ENCODE assay signal across 8 cellular contexts in the genomic region with DNA sequence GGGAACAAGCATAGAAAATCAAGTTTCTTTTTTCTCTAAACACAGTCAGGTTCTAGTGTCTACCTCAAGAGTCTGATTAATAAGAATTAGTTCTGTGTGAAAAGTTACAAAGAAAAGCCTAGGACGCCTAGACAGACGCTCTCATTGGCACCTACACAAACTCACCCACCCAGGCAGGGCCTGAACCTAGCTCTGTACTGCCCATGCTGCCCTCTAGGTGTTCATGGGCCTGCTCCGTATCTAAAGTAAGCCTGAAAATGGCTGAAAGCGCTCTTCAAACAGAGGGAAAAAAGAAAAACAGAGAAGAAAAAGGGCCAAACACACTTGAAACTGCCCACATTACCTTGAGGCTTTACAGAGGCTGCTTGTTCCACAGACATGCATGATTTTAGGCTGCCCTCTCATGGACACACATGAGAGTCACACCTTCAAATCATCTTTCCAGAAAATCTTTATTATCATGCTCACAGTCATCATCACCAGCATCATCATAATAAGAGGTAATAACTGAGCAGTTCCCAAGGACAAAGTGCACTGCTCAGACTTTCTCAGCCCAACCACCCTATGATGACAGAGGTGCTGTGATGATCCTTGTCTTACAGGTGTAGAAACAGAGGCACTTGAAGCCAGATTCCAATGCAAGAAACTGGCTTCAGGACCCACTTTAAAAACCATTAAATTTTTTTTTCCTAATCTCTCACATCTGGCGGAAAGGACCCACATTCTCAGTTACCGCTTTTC. TPM values are rescaled to one million over a fixed set of nuclear protein-coding genes. Genes with fewer than 3 reads are reported as not detected.
A peak's percentile ranks its signal among the peaks of the same experiment; 100 is the strongest.
DNase-seq lines count a peak whose midpoint lies in the region; TF ChIP-seq lines count a peak whose summit lies in the region.

No MANE protein-coding gene starts in this region.

- DNase-seq in cardiac muscle cell (ENCODE audit: low read depth in 1 of 2, low spot score in 1 of 2) = peak; percentile 19 to 53
- no peak for DNase-seq in right atrium auricular region (ENCODE audit: low spot score)
- peak; percentile 69 for DNase-seq in GM23248
- DNase-seq in NCI-H1105 (lab: John Stamatoyannopoulos, UW) = peak; percentile 9
- peak; percentile 2 to 4 for DNase-seq in activated CD4-positive, alpha-beta T cell treated with anti-CD3 and anti-CD28 coated beads, Interleukin-2, amount 50 U/mL, for 48 hours
- DNase-seq in left ventricle myocardium inferior = no peak
- peak; percentile 1 to 3 for DNase-seq in stimulated activated CD4-positive, alpha-beta T cell treated with anti-CD3 and anti-CD28 coated beads, Interleukin-2, amount 100 ng/mL, for 48 hours
- DNase-seq in activated gamma-delta T cell treated with Interleukin-2 at 50 U/mL for 16 hours = no peak

- 0 out of 2 replicates have a peak, but pooled peaks cover 8% of the 10 kb centered on the region for H3F3A ChIP-seq in GM23248 (ENCODE audit: insufficient read depth)

- no peaks in the 10 kb centered on the region for H3K9me3 ChIP-seq in cardiac muscle cell (ENCODE audit: low read depth)
- no peaks in the 10 kb centered on the region for H3K9me3 ChIP-seq in right atrium auricular region
- no peaks in the 10 kb centered on the region for H3K9me3 ChIP-seq in GM23248 (ENCODE audit: low read depth)
- H3K9me3 ChIP-seq in left ventricle myocardium inferior (replicated peaks) = no peaks in the 10 kb centered on the region

- 55 to 62% methylated on average over 6 of the region's 6 CpGs for WGBS in GM23248 (ENCODE audit: low coverage in 1 of 2, low lambda C conversion rate in 2 of 2, missing lambda C conversion rate in 2 of 2), 2 experiments

- H3K36me3 ChIP-seq in cardiac muscle cell (no peaks in the 10 kb centered on the region), right atrium auricular region (no peaks in the 10 kb centered on the region), GM23248 (ENCODE audit: low read depth) (no peaks in the 10 kb centered on the region), left ventricle myocardium inferior (no peaks in the 10 kb centered on the region)

- TF ChIP-seq CTCF in cardiac muscle cell (IDR thresholded peaks at IDR 0.05; ENCODE audit: low read depth, low read length) = peak; percentile 38
- TF ChIP-seq CTCF in right atrium auricular region (IDR thresholded peaks at IDR 0.05) = peak in 1 of 2 donors; percentile 36
- TF ChIP-seq CTCF in left ventricle myocardium inferior (IDR thresholded peaks at IDR 0.05; ENCODE audit: borderline replicate concordance) = peak; percentile 40

- intact Hi-C loops in left ventricle myocardium inferior (cut with micrococcal nuclease) = no loop called here

- H4K20me1 ChIP-seq in GM23248 (ENCODE audit: insufficient read depth) = no peaks in the 10 kb centered on the region

- H3K4me3 ChIP-seq in cardiac muscle cell (no peak overlapping the region), right atrium auricular region (no peak overlapping the region), GM23248 (peak overlapping the region; percentile 33; the same call in 1 of the 2 replicates), left ventricle myocardium inferior (no peak overlapping the region)

- in situ Hi-C loops in GM23248 (cut with MboI) = no loop called here

- H3K79me2 ChIP-seq in GM23248 (ENCODE audit: insufficient read depth) = no peaks in the 10 kb centered on the region

- H3K4me1 ChIP-seq in cardiac muscle cell (ENCODE audit: low read depth) (no peaks in the 10 kb centered on the region), right atrium auricular region (no peaks in the 10 kb centered on the region), GM23248 (ENCODE audit: insufficient read depth) (peaks cover 11% of the 10 kb centered on the region; the same call in 1 of the 2 replicates), left ventricle myocardium inferior (peaks cover 9% of the 10 kb centered on the region)

- no peak overlapping the region for H2AFZ ChIP-seq in GM23248

- H3K9me2 ChIP-seq in GM23248 (ENCODE audit: insufficient read depth) = no peaks in the 10 kb centered on the region

- H3K27me3 ChIP-seq in cardiac muscle cell = no peaks in the 10 kb centered on the region
- no peaks in the 10 kb centered on the region for H3K27me3 ChIP-seq in right atrium auricular region
- H3K27me3 ChIP-seq in GM23248 (replicated peaks; ENCODE audit: insufficient read depth) = no peaks in the 10 kb centered on the region
- H3K27me3 ChIP-seq in left ventricle myocardium inferior (ENCODE audit: low read depth) = no peaks in the 10 kb centered on the region

- H3K27ac ChIP-seq in cardiac muscle cell (no peak overlapping the region), right atrium auricular region (no peak overlapping the region), GM23248 (peak overlapping the region; percentile 69), left ventricle myocardium inferior (replicated peaks) (no peak overlapping the region)

- peak overlapping the region; percentile 67 for H3K4me2 ChIP-seq in GM23248 (ENCODE audit: unreplicated experiment)

- H3K9ac ChIP-seq in GM23248 = peak overlapping the region; percentile 51

RNA-seq across cellular contexts. Expression of a gene that starts 49.6 kb away (rescaled TPM):
- 0.04 and 0.36 TPM in 2 replicates for total RNA-seq in cardiac muscle cell
- 0.05 and 1.0 TPM in 2 replicates for polyA plus RNA-seq in cardiac muscle cell
- total RNA-seq in right atrium auricular region = under 1 TPM; 0.24 to 0.56 TPM
- 0.25 and 0.32 TPM in 2 replicates for total RNA-seq in GM23248 (2014; rRNA removed; shearing (Covaris generic))
- 0.11 and 0.16 TPM in 2 replicates for polyA plus RNA-seq in GM23248 (2016; fragmentation: Nextera tagmentation; extraction: Ambion mirVana)
- 0.44 TPM for total RNA-seq in left ventricle myocardium inferior

Comparison
In these comparisons a context has a peak if more than half of its experiments do, and no peak if none do; other contexts are left out.
1. DNase-seq: peak in cardiac muscle cell (2 of 2), GM23248 (single experiment), NCI-H1105 (single experiment), activated CD4-positive, alpha-beta T cell treated with anti-CD3 and anti-CD28 coated beads, Interleukin-2, amount 50 U/mL, for 48 hours (2 of 2) and stimulated activated CD4-positive, alpha-beta T cell treated with anti-CD3 and anti-CD28 coated beads, Interleukin-2, amount 100 ng/mL, for 48 hours (2 of 2); none in right atrium auricular region (single experiment), left ventricle myocardium inferior (single experiment) and activated gamma-delta T cell treated with Interleukin-2 at 50 U/mL for 16 hours (single experiment).